13 cellular contexts compared by ENCODE assay signal in genomic region chr20:1933465-1933870, GRCh38. TPM values are rescaled to one million over a fixed set of nuclear protein-coding genes. Genes with fewer than 3 reads are reported as not detected.
A peak's percentile ranks its signal among the peaks of the same experiment; 100 is the strongest.
DNase-seq lines count a peak whose midpoint lies in the region; ATAC-seq, FAIRE-seq and TF ChIP-seq lines count a peak whose summit lies in the region.
"Had no signal": no experiment of that assay in that cellular context is flagged by ENCODE, and none has a peak within 500 bp of the region (broad histone marks: within the 10 kb centered on the region; RNA-seq: fewer than 3 reads in every experiment).

No MANE protein-coding gene starts in this region.

- no peak for TF ChIP-seq CTCF in HEK293 (tag by site-specific recombination; IDR thresholded peaks at IDR 0.05)
- TF ChIP-seq CTCF in colonic mucosa (IDR thresholded peaks at IDR 0.05) = no peak
- TF ChIP-seq CTCF in hepatocyte (IDR thresholded peaks at IDR 0.05; ENCODE audit: poor library complexity) = no peak
- TF ChIP-seq CTCF in Calu3 (IDR thresholded peaks at IDR 0.05; ENCODE audit: unreplicated experiment) = no peak

- peaks cover 6% of the 10 kb centered on the region for H3K36me3 Mint-ChIP-seq in Calu3 (ENCODE audit: insufficient read depth, unreplicated experiment)

- H3K27me3 Mint-ChIP-seq in Calu3 (ENCODE audit: unreplicated experiment) = no peaks in the 10 kb centered on the region
- H3K27me3 Mint-ChIP-seq: stimulated activated memory B cell treated with anti-CD40 and anti-IgM and Interleukin-4, amounts not matched to agents 10 μg/mL and 1 μg/mL and 100 μg/mL, for 72 hours had no signal

- POLR2A ChIA-PET in HEK293 (lab: Yijun Ruan, JAX) = no interaction called here

- no peak overlapping the region for H3K27ac ChIP-seq in HEK293 (ENCODE audit: extremely low read depth, low read depth, low read length)
- H3K27ac ChIP-seq in colonic mucosa = no peak overlapping the region
- H3K27ac ChIP-seq in hepatocyte = no peak overlapping the region
- H3K27ac ChIP-seq: brain microvascular endothelial cell had no signal

- DNase-seq in colonic mucosa (peak; percentile 25), hepatocyte (ENCODE audit: low spot score) (peak; percentile 32), stromal cell of bone marrow (ENCODE audit: low read depth) (peak; percentile 65), Calu3 (no peak), GM12892 (ENCODE audit: insufficient read length) (no peak)
- no peak for DNase-seq in stimulated activated CD8-positive, alpha-beta memory T cell treated with anti-CD3 and anti-CD28 coated beads, Interleukin-4, amount 100 ng/mL, for 48 hours
- DNase-seq: brain microvascular endothelial cell; NCI-H1694 treated with DMSO at 0.1 percent for 48 hours; stimulated activated CD4-positive, alpha-beta T cell treated with anti-CD3 and anti-CD28 coated beads, Interleukin-12 subunit alpha, Interleukin-12 subunit beta, amount 100 ng/mL, for 4 hours had no signal

- H3K79me2 ChIP-seq in hepatocyte = no peaks in the 10 kb centered on the region

- H3K4me1 Mint-ChIP-seq in Calu3 (ENCODE audit: low read depth, unreplicated experiment) = no peaks in the 10 kb centered on the region

- TF ChIP-seq POLR2A in GM12892 (IDR thresholded peaks at IDR 0.05; ENCODE audit: low read depth, low read length) = no peak

- H3K9me3 ChIP-seq in HEK293 (ENCODE audit: control insufficient read depth, insufficient read depth, low read depth, low read length) (no peaks in the 10 kb centered on the region), colonic mucosa (no peaks in the 10 kb centered on the region), hepatocyte (ENCODE audit: low read depth) (no peaks in the 10 kb centered on the region)

- FAIRE-seq in GM12892 (lab: Jason Lieb, UNC) = no peak
- FAIRE-seq: frontal cortex had no signal

- H3K9me3 Mint-ChIP-seq in Calu3 (ENCODE audit: low read depth, unreplicated experiment) = no peaks in the 10 kb centered on the region
- H3K9me3 Mint-ChIP-seq: stimulated activated memory B cell treated with anti-CD40 and anti-IgM and Interleukin-4, amounts not matched to agents 10 μg/mL and 1 μg/mL and 100 μg/mL, for 72 hours had no signal

- no peak overlapping the region for H3K9ac ChIP-seq in colonic mucosa (ENCODE audit: low read depth in 2 of 2, low read length in 2 of 2)

- no peak overlapping the region for H3K27ac Mint-ChIP-seq in Calu3 (ENCODE audit: unreplicated experiment)
- H3K27ac Mint-ChIP-seq: stimulated activated memory B cell treated with anti-CD40 and anti-IgM and Interleukin-4, amounts not matched to agents 10 μg/mL and 1 μg/mL and 100 μg/mL, for 72 hours had no signal

- no peak overlapping the region for H3K4me2 ChIP-seq in hepatocyte

- no peak for ATAC-seq in HG03108 (IDR thresholded peaks at IDR 0.05; ENCODE audit: unreplicated experiment)
- ATAC-seq: stimulated activated memory B cell treated with anti-CD40 and anti-IgM and Interleukin-4, amounts not matched to agents 10 μg/mL and 1 μg/mL and 100 μg/mL, for 72 hours had no signal

- BruUV-seq in Calu3 (replicated peaks; lab: Mats Ljungman, UMichigan) = no TSS peak

- H3K4me3 Mint-ChIP-seq in Calu3 (ENCODE audit: low read depth, unreplicated experiment) = no peak overlapping the region
- H3K4me3 Mint-ChIP-seq: stimulated activated memory B cell treated with anti-CD40 and anti-IgM and Interleukin-4, amounts not matched to agents 10 μg/mL and 1 μg/mL and 100 μg/mL, for 72 hours had no signal

- no peaks in the 10 kb centered on the region for H3K4me1 ChIP-seq in HEK293 (ENCODE audit: control insufficient read depth, insufficient read depth, low read length)
- no peaks in the 10 kb centered on the region for H3K4me1 ChIP-seq in colonic mucosa
- H3K4me1 ChIP-seq in hepatocyte (ENCODE audit: insufficient read depth) = peaks cover 15% of the 10 kb centered on the region

- H3K4me3 ChIP-seq in HEK293 (ENCODE audit: low read depth, low read length) = no peak overlapping the region
- no peak overlapping the region for H3K4me3 ChIP-seq in colonic mucosa
- H3K4me3 ChIP-seq in hepatocyte = no peak overlapping the region

- H3K9me2 ChIP-seq in hepatocyte (replicated peaks; ENCODE audit: insufficient read depth) = no peaks in the 10 kb centered on the region

- no peak overlapping the region for H2AFZ ChIP-seq in hepatocyte

- no peaks in the 10 kb centered on the region for H4K20me1 ChIP-seq in hepatocyte (ENCODE audit: insufficient read depth, poor library complexity, severe bottlenecking)

- 53% methylated on average over 9 of the region's 9 CpGs for WGBS in hepatocyte (ENCODE audit: low lambda C conversion rate, missing lambda C conversion rate)

- intact Hi-C loops in colonic mucosa (cut with DNase I) (no loop called here), Calu3 (cut with micrococcal nuclease; ENCODE audit: unreplicated experiment) (no loop called here)

- H3K27me3 ChIP-seq in colonic mucosa = no peaks in the 10 kb centered on the region
- no peaks in the 10 kb centered on the region for H3K27me3 ChIP-seq in hepatocyte
- H3K27me3 ChIP-seq: brain microvascular endothelial cell had no signal

- H3K36me3 ChIP-seq in HEK293 (ENCODE audit: control insufficient read depth in 2 of 2, insufficient read depth in 1 of 2, low read length in 2 of 2) (peaks cover 0 to 5% of the 10 kb centered on the region in 2 experiments; a peak in 1 of 3 replicates), colonic mucosa (no peaks in the 10 kb centered on the region), hepatocyte (replicated peaks; ENCODE audit: insufficient read depth, low read depth) (no peaks in the 10 kb centered on the region)
- H3K36me3 ChIP-seq: brain microvascular endothelial cell had no signal

- CTCF ChIA-PET in HEK293 (lab: Yijun Ruan, JAX) = interaction anchor here (1.4 kb wide), 1 partner anchor 239 kb away, joined by 8 read pairs; no protein-coding TSS in a partner anchor
- CTCF ChIA-PET in Calu3 (lab: Charles Lee) = no interaction called here

TF ChIP-seq in HEK293, 187 proteins besides CTCF, POLR2A, EP300 and RAD21:
- TF ChIP-seq EGR2 (tag by site-specific recombination; IDR thresholded peaks at IDR 0.05; ENCODE audit: low read depth) (0 out of 2 replicates have a peak, but pooled peaks have one; percentile 9), ZNF623 (tag by site-specific recombination; IDR thresholded peaks at IDR 0.05) (no peak), ZBTB20 (tag by site-specific recombination; IDR thresholded peaks at IDR 0.05) (no peak), ZNF692 (tag by site-specific recombination; IDR thresholded peaks at IDR 0.05) (no peak)

RNA-seq across cellular contexts. Expression of gene SIRPA, which starts 38.3 kb away (rescaled TPM):
- total RNA-seq in colonic mucosa (10 to 100 TPM in 1 of 2 donors, 1 to 10 TPM in 1; 9.8 to 12.2 TPM), hepatocyte (14.0 and 16.0 TPM in 2 replicates), Calu3 (2022) (24.0 and 28.3 TPM in 2 replicates)
- polyA plus RNA-seq in hepatocyte = 14.4 and 18.6 TPM in 2 replicates
- polyA plus RNA-seq in GM12892 (2012; ENCODE audit: missing spikeins) = 4.3 TPM

Comparison
In these comparisons a context has a peak if more than half of its experiments do, and no peak if none do; other contexts are left out.
1. DNase-seq: peak in colonic mucosa (single experiment), hepatocyte (single experiment) and stromal cell of bone marrow (single experiment); none in Calu3 (single experiment), GM12892 (single experiment) and stimulated activated CD8-positive, alpha-beta memory T cell treated with anti-CD3 and anti-CD28 coated beads, Interleukin-4, amount 100 ng/mL, for 48 hours (single experiment).